In the genomic region with DNA sequence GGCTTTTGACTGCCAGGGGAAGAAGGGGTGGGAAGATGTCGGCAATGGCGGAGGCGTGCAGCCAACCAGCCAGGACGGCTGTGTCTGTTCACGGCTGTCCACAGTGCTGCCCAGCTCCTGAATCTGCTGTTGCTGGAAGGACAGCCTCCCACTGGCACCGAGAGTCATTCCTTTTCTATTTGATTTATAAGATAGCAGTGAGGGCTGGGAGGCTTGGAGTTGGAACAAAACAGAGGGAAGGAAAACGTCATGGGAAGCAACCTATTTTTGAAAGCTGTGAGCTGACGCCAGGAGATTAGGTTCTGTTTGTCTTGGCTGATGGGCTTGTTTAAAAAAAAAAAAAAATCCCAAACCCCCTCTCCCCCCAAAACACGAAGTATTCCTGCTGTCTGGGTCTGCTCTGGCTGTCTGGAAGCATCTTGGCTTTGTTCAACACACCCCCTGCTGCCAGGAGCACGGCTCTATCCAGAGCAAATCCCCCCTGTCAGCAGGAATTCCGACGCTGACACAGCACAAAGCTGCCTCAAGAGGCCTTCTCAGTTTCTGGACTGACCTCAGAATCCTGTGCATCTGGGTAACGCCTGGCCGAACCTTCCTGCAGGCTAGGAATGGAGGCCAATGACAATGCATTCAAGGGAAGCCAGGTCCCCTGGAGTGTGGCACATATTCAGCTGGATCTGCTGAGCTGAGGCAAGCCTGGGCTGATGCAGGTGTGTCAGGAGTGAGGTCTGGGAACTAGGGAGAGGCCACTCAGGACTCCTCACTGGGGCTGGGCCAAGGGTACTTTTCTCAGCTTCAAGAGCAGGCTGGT, we compare ENCODE assay signal across 8 cellular contexts. TPM values are rescaled to one million over a fixed set of nuclear protein-coding genes. Genes with fewer than 3 reads are reported as not detected.
DNase-seq lines count a peak whose midpoint lies in the region; ATAC-seq and TF ChIP-seq lines count a peak whose summit lies in the region.

No MANE protein-coding gene starts in this region.

- H3K23ac ChIP-seq in neuronal stem cell (ENCODE audit: low read depth, low read length, poor library complexity) = no peak overlapping the region

- no peak overlapping the region for H3K4ac ChIP-seq in neuronal stem cell (ENCODE audit: low read length)

- peak overlapping the region; percentile 32 for H2AFZ ChIP-seq in neuronal stem cell (ENCODE audit: low read length)
- H2AFZ ChIP-seq in OCI-LY7 (ENCODE audit: low read length) = no peak overlapping the region

- peak overlapping the region; percentile 47 for H2BK15ac ChIP-seq in neuronal stem cell (ENCODE audit: low read length)

- intact Hi-C loops in OCI-LY7 (cut with micrococcal nuclease; ENCODE audit: unreplicated experiment) = no loop called here

- H3K36me3 ChIP-seq in NT2/D1 (ENCODE audit: insufficient read depth, insufficient read length, low read length) = peaks cover 22% of the 10 kb centered on the region
- no peaks in the 10 kb centered on the region for H3K36me3 ChIP-seq in neuronal stem cell (replicated peaks in 1 of 2; ENCODE audit: control insufficient read depth in 2 of 2, insufficient read depth in 2 of 2, low read length in 2 of 2)
- H3K36me3 ChIP-seq in OCI-LY7 (ENCODE audit: insufficient read depth, low read length) = no peaks in the 10 kb centered on the region

- POLR2A ChIA-PET in AG04450 (lab: Yijun Ruan, JAX) (interaction anchor here (0.6 to 0.7 kb wide), 2 partner anchors 167 to 204 kb away, joined by 3 to 6 read pairs; no protein-coding TSS in a partner anchor), OCI-LY7 (lab: Charles Lee) (interaction anchor here (0.7 kb wide), 1 partner anchor 409 kb away, joined by 3 read pairs; no protein-coding TSS in a partner anchor)

- H3K79me2 ChIP-seq in OCI-LY7 (ENCODE audit: insufficient read depth, low read depth, low read length) = no peaks in the 10 kb centered on the region

- H3K4me3 ChIP-seq in AG04450 (ENCODE audit: low read depth, low read length) (no peak overlapping the region), NT2/D1 (ENCODE audit: insufficient read length, low read depth) (no peak overlapping the region), neuronal stem cell (ENCODE audit: low read length in 2 of 2) (no peak overlapping the region), OCI-LY7 (ENCODE audit: low read depth, low read length, poor library complexity, severe bottlenecking) (no peak overlapping the region)

- peak overlapping the region; percentile 85 for H3K18ac ChIP-seq in neuronal stem cell (ENCODE audit: low read length)

- H4K91ac ChIP-seq in neuronal stem cell (ENCODE audit: low read depth, low read length, poor library complexity) = no peak overlapping the region

- H3K4me2 ChIP-seq in neuronal stem cell (ENCODE audit: insufficient read depth, low read length, poor library complexity, severe bottlenecking) (no peak overlapping the region), OCI-LY7 (ENCODE audit: low read length) (no peak overlapping the region)

- no peaks in the 10 kb centered on the region for H3K9me2 ChIP-seq in OCI-LY7 (ENCODE audit: insufficient read depth, low read length)

- no TSS peak for BruUV-seq in OCI-LY7 (replicated peaks; lab: Mats Ljungman, UMichigan)

- DNase-seq in AG04450 (ENCODE audit: low read depth, low spot score) (peak; percentile 67), NT2/D1 (ENCODE audit: low read depth, low spot score) (peak; percentile 68), fibroblast of the conjunctiva (ENCODE audit: low read depth) (peak; percentile 77), neuronal stem cell (ENCODE audit: low spot score) (peak; percentile 63), OCI-LY7 (ENCODE audit: low spot score) (no peak), HUDEP-2 (lab: John Stamatoyannopoulos, UW; ENCODE audit: unreplicated experiment in 76 of 76) (no peak), NK-92 (lab: John Stamatoyannopoulos, UW; ENCODE audit: unreplicated experiment) (no peak)

- peak overlapping the region; percentile 17 for H2BK5ac ChIP-seq in neuronal stem cell (ENCODE audit: low read length)

- TF ChIP-seq CTCF in AG04450 (IDR thresholded peaks at IDR 0.05; ENCODE audit: low read depth, low read length) (peak; percentile 23; the same call in 1 of the 2 replicates), OCI-LY7 (conservative IDR thresholded peaks at IDR 0.05; ENCODE audit: low read length) (no peak)

- peak overlapping the region; percentile 43 for H3K14ac ChIP-seq in neuronal stem cell (ENCODE audit: low read length)

- WGBS in neuronal stem cell (ENCODE audit: extremely low coverage in 2 of 2, insufficient read length in 2 of 2, insufficient replicate concordance in 1 of 2), 2 donors = no CpG with 5 or more reads among the region's 14 CpGs

- H3K27ac ChIP-seq in AG04450 (ENCODE audit: low read depth, low read length) (peak overlapping the region; percentile 87), neuronal stem cell (replicated peaks; ENCODE audit: low read length) (peak overlapping the region; percentile 41), OCI-LY7 (ENCODE audit: low read depth, low read length, poor library complexity, severe bottlenecking) (no peak overlapping the region)

- no peak overlapping the region for H4K8ac ChIP-seq in neuronal stem cell (ENCODE audit: low read depth, low read length)

- H3K9ac ChIP-seq in NT2/D1 (ENCODE audit: insufficient read length, low read depth) = peak overlapping the region; percentile 47
- peak overlapping the region; percentile 50 for H3K9ac ChIP-seq in neuronal stem cell (ENCODE audit: low read depth, low read length, poor library complexity)

- ATAC-seq in HG02840 (IDR thresholded peaks at IDR 0.05; ENCODE audit: low FRiP score, unreplicated experiment) = no peak

- no peaks in the 10 kb centered on the region for H3K79me1 ChIP-seq in neuronal stem cell (ENCODE audit: low read depth, low read length)

- CTCF ChIA-PET in AG04450 (lab: Charles Lee) (interaction anchor here (0.7 to 2.2 kb wide), 4 partner anchors 13 to 262 kb away, joined by 3 to 10 read pairs (median 5); no protein-coding TSS in a partner anchor), OCI-LY7 (lab: Charles Lee; ENCODE audit: unreplicated experiment) (interaction anchor here (0.5 to 0.6 kb wide), 2 partner anchors 11 to 60 kb away, joined by 3 read pairs; no protein-coding TSS in a partner anchor)

- H2AK5ac ChIP-seq in neuronal stem cell (ENCODE audit: low read depth, low read length) = peak overlapping the region; percentile 11

- H3K9me3 ChIP-seq in AG04450 (ENCODE audit: control insufficient read depth, insufficient read depth, low read length) = 0 out of 2 replicates have a peak, but pooled peaks cover 4% of the 10 kb centered on the region
- H3K9me3 ChIP-seq in NT2/D1 (ENCODE audit: insufficient read depth, low read length) = no peaks in the 10 kb centered on the region
- H3K9me3 ChIP-seq in neuronal stem cell (replicated peaks in 1 of 2; ENCODE audit: control insufficient read depth in 2 of 2, insufficient read depth in 1 of 2, low read depth in 1 of 2, low read length in 2 of 2) = no peaks in the 10 kb centered on the region
- no peaks in the 10 kb centered on the region for H3K9me3 ChIP-seq in OCI-LY7 (ENCODE audit: low read length)

- H3K27me3 ChIP-seq in AG04450 (ENCODE audit: control insufficient read depth, insufficient read depth, low read length) (no peaks in the 10 kb centered on the region), NT2/D1 (ENCODE audit: insufficient read depth, insufficient read length) (peaks cover 4% of the 10 kb centered on the region), neuronal stem cell (ENCODE audit: control insufficient read depth in 3 of 3, insufficient read depth in 3 of 3, low read depth in 1 of 3, low read length in 3 of 3) (no peaks in the 10 kb centered on the region)

- H3K4me1 ChIP-seq in NT2/D1 (ENCODE audit: insufficient read depth, insufficient read length) = peaks cover 21% of the 10 kb centered on the region
- H3K4me1 ChIP-seq in neuronal stem cell (ENCODE audit: control insufficient read depth in 2 of 2, insufficient read depth in 1 of 2, low read depth in 1 of 2, low read length in 2 of 2) = peaks cover 18% of the 10 kb centered on the region in 2 donors
- H3K4me1 ChIP-seq in OCI-LY7 (ENCODE audit: insufficient read depth, low read length, poor library complexity, severe bottlenecking) = no peaks in the 10 kb centered on the region

- H4K20me1 ChIP-seq in OCI-LY7 (ENCODE audit: insufficient read depth, low read length) = no peaks in the 10 kb centered on the region

- no peak overlapping the region for H2BK12ac ChIP-seq in neuronal stem cell (ENCODE audit: low read length)

- H2BK120ac ChIP-seq in neuronal stem cell (ENCODE audit: low read depth, low read length) = no peak overlapping the region

RNA-seq across cellular contexts. Expression of a gene that starts 41.0 kb away (rescaled TPM):
- polyA plus RNA-seq in AG04450 (2011; rRNA removed) = 13.6 and 13.7 TPM in 2 replicates
- polyA minus RNA-seq in AG04450 (2011; rRNA and poly(A)+ RNA removed) = 24.9 and 28.1 TPM in 2 replicates
- polyA plus RNA-seq in neuronal stem cell (2013, experiment 1 of 2) = 57.8 TPM
- 61.7 TPM for polyA plus RNA-seq in neuronal stem cell (2013, experiment 2 of 2)
- 48.4 and 70.4 TPM in 2 replicates for total RNA-seq in OCI-LY7 (2014; rRNA removed; shearing (Covaris generic))
- 187 and 213 TPM in 2 replicates for total RNA-seq in OCI-LY7 (2022)

Comparison
In these comparisons a context has a peak if more than half of its experiments do, and no peak if none do; other contexts are left out.
1. DNase-seq: peak in AG04450 (single experiment), NT2/D1 (single experiment), fibroblast of the conjunctiva (single experiment) and neuronal stem cell (single experiment); none in OCI-LY7 (single experiment), HUDEP-2 (0 of 76) and NK-92 (single experiment).